In the genomic region with DNA sequence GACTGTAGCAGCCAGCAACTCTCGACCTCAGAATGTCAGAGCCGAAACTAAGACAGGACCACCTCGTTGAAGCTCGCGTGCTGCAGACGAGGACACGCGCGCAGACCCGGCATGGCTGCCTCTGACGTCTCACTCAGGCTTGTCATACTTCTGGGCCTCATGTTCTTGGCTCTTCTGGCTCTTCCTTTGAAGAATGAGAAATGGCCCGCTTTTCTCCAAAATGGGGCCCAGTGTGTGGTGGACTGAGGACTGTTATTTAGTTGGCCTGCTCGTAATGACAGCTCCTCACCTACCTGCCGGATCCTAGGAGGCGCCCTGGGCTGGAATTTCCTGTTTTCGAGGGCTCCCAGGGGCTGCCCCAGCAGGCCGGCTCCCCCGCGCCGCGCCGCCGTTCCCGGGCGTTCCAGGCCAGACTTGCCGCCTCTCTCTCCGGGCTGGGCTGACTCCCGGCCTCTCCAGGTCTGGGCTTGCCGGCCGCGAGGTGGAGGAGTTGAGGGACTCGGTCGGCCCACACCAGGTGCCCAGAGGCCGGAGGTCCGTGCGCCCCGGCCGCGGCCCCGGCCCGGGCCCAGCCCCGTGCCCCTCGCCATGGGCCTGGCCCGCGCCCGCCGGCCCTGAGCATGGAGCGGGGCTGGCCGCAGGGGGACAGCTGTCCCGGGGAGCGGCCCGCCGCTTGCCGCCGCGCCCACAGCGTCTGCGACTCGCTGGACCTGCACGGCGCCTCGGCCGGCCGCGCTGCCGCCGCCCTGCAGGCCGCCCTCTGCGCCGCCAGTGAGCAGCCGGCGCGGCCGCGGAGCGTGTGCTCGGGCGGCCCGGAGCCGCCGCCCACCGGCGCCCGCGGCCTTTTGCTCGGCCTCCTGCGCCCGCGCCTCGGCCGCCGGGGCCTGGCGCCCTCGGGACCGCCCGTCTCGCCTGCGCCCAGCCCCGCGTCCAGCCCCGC, we compare ENCODE assay signal across 1 cellular context.
TF ChIP-seq lines count a peak whose summit lies in the region.

No MANE protein-coding gene starts in this region.

TF ChIP-seq in K562, 482 proteins besides CTCF, POLR2A, EP300 and RAD21 (continues in another document):
- TF ChIP-seq, protein P1, sequence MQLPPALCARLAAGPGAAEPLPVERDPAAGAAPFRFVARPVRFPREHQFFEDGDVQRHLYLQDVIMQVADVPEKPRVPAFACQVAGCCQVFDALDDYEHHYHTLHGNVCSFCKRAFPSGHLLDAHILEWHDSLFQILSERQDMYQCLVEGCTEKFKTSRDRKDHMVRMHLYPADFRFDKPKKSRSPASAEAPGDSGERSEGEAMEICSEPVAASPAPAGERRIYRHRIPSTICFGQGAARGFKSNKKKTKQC (CRISPR knock-in tag; IDR thresholded peaks at IDR 0.05) = 0 out of 2 replicates have a peak, but pooled peaks have one; percentile 51
- TF ChIP-seq L3MBTL2 (IDR thresholded peaks at IDR 0.05) = 0 out of 2 replicates have a peak, but pooled peaks have one; percentile 5
- TF ChIP-seq BDP1 (IDR thresholded peaks at IDR 0.05; ENCODE audit: insufficient read depth, insufficient read length) = no peak
- no peak for TF ChIP-seq BACH1 (tag; IDR thresholded peaks at IDR 0.05)
- TF ChIP-seq EZH2 (IDR thresholded peaks at IDR 0.05; ENCODE audit: borderline replicate concordance, low read depth, low read length) = no peak
- TF ChIP-seq, protein P2, sequence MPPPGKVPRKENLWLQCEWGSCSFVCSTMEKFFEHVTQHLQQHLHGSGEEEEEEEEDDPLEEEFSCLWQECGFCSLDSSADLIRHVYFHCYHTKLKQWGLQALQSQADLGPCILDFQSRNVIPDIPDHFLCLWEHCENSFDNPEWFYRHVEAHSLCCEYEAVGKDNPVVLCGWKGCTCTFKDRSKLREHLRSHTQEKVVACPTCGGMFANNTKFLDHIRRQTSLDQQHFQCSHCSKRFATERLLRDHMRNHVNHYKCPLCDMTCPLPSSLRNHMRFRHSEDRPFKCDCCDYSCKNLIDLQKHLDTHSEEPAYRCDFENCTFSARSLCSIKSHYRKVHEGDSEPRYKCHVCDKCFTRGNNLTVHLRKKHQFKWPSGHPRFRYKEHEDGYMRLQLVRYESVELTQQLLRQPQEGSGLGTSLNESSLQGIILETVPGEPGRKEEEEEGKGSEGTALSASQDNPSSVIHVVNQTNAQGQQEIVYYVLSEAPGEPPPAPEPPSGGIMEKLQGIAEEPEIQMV (tag; conservative IDR thresholded peaks at IDR 0.05; ENCODE audit: low read depth) = no peak
- TF ChIP-seq, protein P3, sequence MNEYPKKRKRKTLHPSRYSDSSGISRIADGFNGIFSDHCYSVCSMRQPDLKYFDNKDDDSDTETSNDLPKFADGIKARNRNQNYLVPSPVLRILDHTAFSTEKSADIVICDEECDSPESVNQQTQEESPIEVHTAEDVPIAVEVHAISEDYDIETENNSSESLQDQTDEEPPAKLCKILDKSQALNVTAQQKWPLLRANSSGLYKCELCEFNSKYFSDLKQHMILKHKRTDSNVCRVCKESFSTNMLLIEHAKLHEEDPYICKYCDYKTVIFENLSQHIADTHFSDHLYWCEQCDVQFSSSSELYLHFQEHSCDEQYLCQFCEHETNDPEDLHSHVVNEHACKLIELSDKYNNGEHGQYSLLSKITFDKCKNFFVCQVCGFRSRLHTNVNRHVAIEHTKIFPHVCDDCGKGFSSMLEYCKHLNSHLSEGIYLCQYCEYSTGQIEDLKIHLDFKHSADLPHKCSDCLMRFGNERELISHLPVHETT (CRISPR knock-in tag; conservative IDR thresholded peaks at IDR 0.05 in 1 of 2, IDR thresholded peaks at IDR 0.05 in 1 of 2) = no peak
- no peak for TF ChIP-seq NCOA6 (IDR thresholded peaks at IDR 0.05)
- no peak for TF ChIP-seq SP1 (CRISPR knock-in tag; IDR thresholded peaks at IDR 0.05)
- no peak for TF ChIP-seq SREBF1 (IDR thresholded peaks at IDR 0.05; ENCODE audit: borderline replicate concordance, low read depth, low read length)
- TF ChIP-seq, protein P4, sequence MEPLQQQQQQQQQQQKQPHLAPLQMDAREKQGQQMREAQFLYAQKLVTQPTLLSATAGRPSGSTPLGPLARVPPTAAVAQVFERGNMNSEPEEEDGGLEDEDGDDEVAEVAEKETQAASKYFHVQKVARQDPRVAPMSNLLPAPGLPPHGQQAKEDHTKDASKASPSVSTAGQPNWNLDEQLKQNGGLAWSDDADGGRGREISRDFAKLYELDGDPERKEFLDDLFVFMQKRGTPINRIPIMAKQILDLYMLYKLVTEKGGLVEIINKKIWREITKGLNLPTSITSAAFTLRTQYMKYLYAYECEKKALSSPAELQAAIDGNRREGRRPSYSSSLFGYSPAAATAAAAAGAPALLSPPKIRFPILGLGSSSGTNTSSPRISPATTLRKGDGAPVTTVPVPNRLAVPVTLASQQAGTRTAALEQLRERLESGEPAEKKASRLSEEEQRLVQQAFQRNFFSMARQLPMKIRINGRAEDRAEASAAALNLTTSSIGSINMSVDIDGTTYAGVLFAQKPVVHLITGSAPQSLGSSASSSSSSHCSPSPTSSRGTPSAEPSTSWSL (CRISPR knock-in tag; IDR thresholded peaks at IDR 0.05; ENCODE audit: borderline replicate concordance) = no peak
- TF ChIP-seq, protein P5, sequence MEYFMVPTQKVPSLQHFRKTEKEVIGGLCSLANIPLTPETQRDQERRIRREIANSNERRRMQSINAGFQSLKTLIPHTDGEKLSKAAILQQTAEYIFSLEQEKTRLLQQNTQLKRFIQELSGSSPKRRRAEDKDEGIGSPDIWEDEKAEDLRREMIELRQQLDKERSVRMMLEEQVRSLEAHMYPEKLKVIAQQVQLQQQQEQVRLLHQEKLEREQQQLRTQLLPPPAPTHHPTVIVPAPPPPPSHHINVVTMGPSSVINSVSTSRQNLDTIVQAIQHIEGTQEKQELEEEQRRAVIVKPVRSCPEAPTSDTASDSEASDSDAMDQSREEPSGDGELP (CRISPR knock-in tag; IDR thresholded peaks at IDR 0.05; ENCODE audit: borderline replicate concordance) = peak; percentile 41; the same call in 1 of the 2 replicates
- TF ChIP-seq, protein P6, sequence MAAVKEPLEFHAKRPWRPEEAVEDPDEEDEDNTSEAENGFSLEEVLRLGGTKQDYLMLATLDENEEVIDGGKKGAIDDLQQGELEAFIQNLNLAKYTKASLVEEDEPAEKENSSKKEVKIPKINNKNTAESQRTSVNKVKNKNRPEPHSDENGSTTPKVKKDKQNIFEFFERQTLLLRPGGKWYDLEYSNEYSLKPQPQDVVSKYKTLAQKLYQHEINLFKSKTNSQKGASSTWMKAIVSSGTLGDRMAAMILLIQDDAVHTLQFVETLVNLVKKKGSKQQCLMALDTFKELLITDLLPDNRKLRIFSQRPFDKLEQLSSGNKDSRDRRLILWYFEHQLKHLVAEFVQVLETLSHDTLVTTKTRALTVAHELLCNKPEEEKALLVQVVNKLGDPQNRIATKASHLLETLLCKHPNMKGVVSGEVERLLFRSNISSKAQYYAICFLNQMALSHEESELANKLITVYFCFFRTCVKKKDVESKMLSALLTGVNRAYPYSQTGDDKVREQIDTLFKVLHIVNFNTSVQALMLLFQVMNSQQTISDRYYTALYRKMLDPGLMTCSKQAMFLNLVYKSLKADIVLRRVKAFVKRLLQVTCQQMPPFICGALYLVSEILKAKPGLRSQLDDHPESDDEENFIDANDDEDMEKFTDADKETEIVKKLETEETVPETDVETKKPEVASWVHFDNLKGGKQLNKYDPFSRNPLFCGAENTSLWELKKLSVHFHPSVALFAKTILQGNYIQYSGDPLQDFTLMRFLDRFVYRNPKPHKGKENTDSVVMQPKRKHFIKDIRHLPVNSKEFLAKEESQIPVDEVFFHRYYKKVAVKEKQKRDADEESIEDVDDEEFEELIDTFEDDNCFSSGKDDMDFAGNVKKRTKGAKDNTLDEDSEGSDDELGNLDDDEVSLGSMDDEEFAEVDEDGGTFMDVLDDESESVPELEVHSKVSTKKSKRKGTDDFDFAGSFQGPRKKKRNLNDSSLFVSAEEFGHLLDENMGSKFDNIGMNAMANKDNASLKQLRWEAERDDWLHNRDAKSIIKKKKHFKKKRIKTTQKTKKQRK (IDR thresholded peaks at IDR 0.05; ENCODE audit: borderline replicate concordance, low read depth, low read length) = no peak
- no peak for TF ChIP-seq KAT2B (IDR thresholded peaks at IDR 0.05; ENCODE audit: low read depth, low read length)
- 0 out of 2 replicates have a peak, but pooled peaks have one; percentile 8 for TF ChIP-seq SMAD4 (CRISPR knock-in tag; conservative IDR thresholded peaks at IDR 0.05)
- TF ChIP-seq, protein P7, sequence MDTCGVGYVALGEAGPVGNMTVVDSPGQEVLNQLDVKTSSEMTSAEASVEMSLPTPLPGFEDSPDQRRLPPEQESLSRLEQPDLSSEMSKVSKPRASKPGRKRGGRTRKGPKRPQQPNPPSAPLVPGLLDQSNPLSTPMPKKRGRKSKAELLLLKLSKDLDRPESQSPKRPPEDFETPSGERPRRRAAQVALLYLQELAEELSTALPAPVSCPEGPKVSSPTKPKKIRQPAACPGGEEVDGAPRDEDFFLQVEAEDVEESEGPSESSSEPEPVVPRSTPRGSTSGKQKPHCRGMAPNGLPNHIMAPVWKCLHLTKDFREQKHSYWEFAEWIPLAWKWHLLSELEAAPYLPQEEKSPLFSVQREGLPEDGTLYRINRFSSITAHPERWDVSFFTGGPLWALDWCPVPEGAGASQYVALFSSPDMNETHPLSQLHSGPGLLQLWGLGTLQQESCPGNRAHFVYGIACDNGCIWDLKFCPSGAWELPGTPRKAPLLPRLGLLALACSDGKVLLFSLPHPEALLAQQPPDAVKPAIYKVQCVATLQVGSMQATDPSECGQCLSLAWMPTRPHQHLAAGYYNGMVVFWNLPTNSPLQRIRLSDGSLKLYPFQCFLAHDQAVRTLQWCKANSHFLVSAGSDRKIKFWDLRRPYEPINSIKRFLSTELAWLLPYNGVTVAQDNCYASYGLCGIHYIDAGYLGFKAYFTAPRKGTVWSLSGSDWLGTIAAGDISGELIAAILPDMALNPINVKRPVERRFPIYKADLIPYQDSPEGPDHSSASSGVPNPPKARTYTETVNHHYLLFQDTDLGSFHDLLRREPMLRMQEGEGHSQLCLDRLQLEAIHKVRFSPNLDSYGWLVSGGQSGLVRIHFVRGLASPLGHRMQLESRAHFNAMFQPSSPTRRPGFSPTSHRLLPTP (IDR thresholded peaks at IDR 0.05; ENCODE audit: borderline replicate concordance, extremely low read depth, insufficient read length) = no peak
- TF ChIP-seq POLR2AphosphoS2 (IDR thresholded peaks at IDR 0.05; ENCODE audit: low read length) = no peak
- TF ChIP-seq ZNF444 (CRISPR knock-in tag; IDR thresholded peaks at IDR 0.05) = no peak
- no peak for TF ChIP-seq ZNF507 (tag; conservative IDR thresholded peaks at IDR 0.05)
- TF ChIP-seq ZNF76 (CRISPR knock-in tag; IDR thresholded peaks at IDR 0.05; ENCODE audit: borderline replicate concordance) = no peak
- TF ChIP-seq KDM4B (IDR thresholded peaks at IDR 0.05; ENCODE audit: borderline replicate concordance in 2 of 2, low read depth in 1 of 2) = no peak
- no peak for TF ChIP-seq ZZZ3 (IDR thresholded peaks at IDR 0.05)
- TF ChIP-seq CREB1 (IDR thresholded peaks at IDR 0.05) = no peak
- peak; percentile 34; the same call in 1 of the 2 replicates for TF ChIP-seq CREB1 (CRISPR knock-in tag; IDR thresholded peaks at IDR 0.05)
- TF ChIP-seq ZBED1 (IDR thresholded peaks at IDR 0.05) = no peak
- TF ChIP-seq ERF (CRISPR knock-in tag; IDR thresholded peaks at IDR 0.05) = peak; percentile 77; the same call in 1 of the 2 replicates
- no peak; the same call in 1 of the 2 replicates for TF ChIP-seq USF2 (CRISPR knock-in tag; IDR thresholded peaks at IDR 0.05)
- no peak for TF ChIP-seq HMGXB4 (CRISPR knock-in tag; IDR thresholded peaks at IDR 0.05)
- TF ChIP-seq HEY1 (CRISPR knock-in tag; IDR thresholded peaks at IDR 0.05; ENCODE audit: borderline replicate concordance) = no peak
- TF ChIP-seq ATF3 (IDR thresholded peaks at IDR 0.05) = no peak
- no peak for TF ChIP-seq ATF3 (CRISPR knock-in tag; conservative IDR thresholded peaks at IDR 0.05)
- TF ChIP-seq ZNF77 (CRISPR knock-in tag; IDR thresholded peaks at IDR 0.05) = no peak
- TF ChIP-seq ARHGAP35 (IDR thresholded peaks at IDR 0.05; ENCODE audit: partially characterized antibody) = no peak
- no peak for TF ChIP-seq PRPF4 (IDR thresholded peaks at IDR 0.05; ENCODE audit: insufficient read depth, low read depth, low read length, poor library complexity, severe bottlenecking)
- no peak for TF ChIP-seq NFXL1 (CRISPR knock-in tag; IDR thresholded peaks at IDR 0.05)
- peak; percentile 94 for TF ChIP-seq MBD1 (CRISPR knock-in tag; IDR thresholded peaks at IDR 0.05)
